19 cellular contexts compared by ENCODE assay signal in the genomic region with DNA sequence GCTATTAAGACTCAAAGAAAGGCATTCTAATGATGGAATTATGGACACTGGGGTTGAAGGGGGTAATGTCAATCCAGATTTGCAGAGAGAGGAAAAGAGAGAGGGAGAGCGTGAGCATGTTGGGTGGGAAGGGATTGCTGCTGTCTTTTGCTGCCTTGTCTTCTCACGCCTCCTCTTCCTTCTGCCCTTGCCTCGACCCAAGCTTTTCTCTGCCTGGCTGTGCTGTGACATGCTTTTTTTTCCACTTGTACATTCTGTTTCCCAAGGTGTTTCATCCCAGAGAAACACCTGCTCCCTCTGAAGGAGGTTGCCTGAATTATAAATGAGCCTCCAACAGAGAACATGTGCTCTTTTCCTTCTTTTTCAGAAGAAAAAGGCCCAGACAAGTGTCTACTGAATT.
"Had no signal": no experiment of that assay in that cellular context is flagged by ENCODE, and none has a peak within 500 bp of the region (broad histone marks: within the 10 kb centered on the region; RNA-seq: fewer than 3 reads in every experiment).

No MANE protein-coding gene starts in this region.

- H3K36me3 Mint-ChIP-seq: stimulated activated naive B cell treated with anti-CD40 and anti-IgM and Interleukin-4, amounts not matched to agents 10 μg/mL and 1 μg/mL and 100 μg/mL, for 72 hours had no signal

- H3K9me3 Mint-ChIP-seq: nephron progenitor cell; stimulated activated naive B cell treated with anti-CD40 and anti-IgM and Interleukin-4, amounts not matched to agents 10 μg/mL and 1 μg/mL and 100 μg/mL, for 72 hours; stimulated activated naive CD8-positive, alpha-beta T cell treated with anti-CD3 and anti-CD28 coated beads, Interleukin-15, amount 100 ng/mL, for 72 hours had no signal

- H3K4me3 Mint-ChIP-seq: naive B cell; nephron progenitor cell; stimulated activated naive B cell treated with anti-CD40 and anti-IgM and Interleukin-4, amounts not matched to agents 10 μg/mL and 1 μg/mL and 100 μg/mL, for 72 hours; stimulated activated naive CD8-positive, alpha-beta T cell treated with anti-CD3 and anti-CD28 coated beads, Interleukin-15, amount 100 ng/mL, for 72 hours had no signal

- FAIRE-seq: frontal cortex had no signal

- H3K4me1 ChIP-seq: parathyroid adenoma, psoas muscle had no signal

- H3K4me1 Mint-ChIP-seq: naive B cell had no signal

- H3K27ac Mint-ChIP-seq: naive B cell; nephron progenitor cell; stimulated activated naive B cell treated with anti-CD40 and anti-IgM and Interleukin-4, amounts not matched to agents 10 μg/mL and 1 μg/mL and 100 μg/mL, for 72 hours had no signal

- H3K36me3 ChIP-seq: transverse colon had no signal

- H3K27me3 ChIP-seq: dorsolateral prefrontal cortex, testis had no signal

- H3K27ac ChIP-seq: parathyroid adenoma, psoas muscle, testis, transverse colon had no signal

- H3K9ac ChIP-seq: parathyroid adenoma had no signal

- H3K9me3 ChIP-seq: psoas muscle, testis, transverse colon had no signal

- H3K4me3 ChIP-seq: dorsolateral prefrontal cortex, lung, psoas muscle, testis, transverse colon had no signal

- H2AFZ ChIP-seq: parathyroid adenoma had no signal

- H3K79me2 ChIP-seq: parathyroid adenoma had no signal

- DNase-seq: cortex of kidney; effector CD8-positive, alpha-beta T cell; left colon; left ventricle myocardium superior; mesenchymal stem cell; naive B cell; nephron progenitor cell; psoas muscle; stimulated activated CD4-positive, alpha-beta T cell treated with anti-CD3 and anti-CD28 coated beads, Interleukin-2, amount 100 ng/mL, for 24 hours; stimulated activated CD4-positive, alpha-beta T cell treated with anti-CD3 and anti-CD28 coated beads, Interleukin-4, amount 100 ng/mL, for 4 hours; stimulated activated naive B cell treated with anti-CD40 and anti-IgM and Interleukin-4, amounts not matched to agents 10 μg/mL and 1 μg/mL and 100 μg/mL, for 72 hours; stimulated activated naive CD8-positive, alpha-beta T cell treated with anti-CD3 and anti-CD28 coated beads, Interleukin-15, amount 100 ng/mL, for 72 hours; testis; transverse colon had no signal

- ATAC-seq: left colon; left ventricle myocardium superior; psoas muscle; sciatic nerve; stimulated activated naive B cell treated with anti-CD40 and anti-IgM and Interleukin-4, amounts not matched to agents 10 μg/mL and 1 μg/mL and 100 μg/mL, for 72 hours; stimulated activated naive CD8-positive, alpha-beta T cell treated with anti-CD3 and anti-CD28 coated beads, Interleukin-15, amount 100 ng/mL, for 72 hours had no signal
